1 cellular context compared by ENCODE assay signal in the genomic region with DNA sequence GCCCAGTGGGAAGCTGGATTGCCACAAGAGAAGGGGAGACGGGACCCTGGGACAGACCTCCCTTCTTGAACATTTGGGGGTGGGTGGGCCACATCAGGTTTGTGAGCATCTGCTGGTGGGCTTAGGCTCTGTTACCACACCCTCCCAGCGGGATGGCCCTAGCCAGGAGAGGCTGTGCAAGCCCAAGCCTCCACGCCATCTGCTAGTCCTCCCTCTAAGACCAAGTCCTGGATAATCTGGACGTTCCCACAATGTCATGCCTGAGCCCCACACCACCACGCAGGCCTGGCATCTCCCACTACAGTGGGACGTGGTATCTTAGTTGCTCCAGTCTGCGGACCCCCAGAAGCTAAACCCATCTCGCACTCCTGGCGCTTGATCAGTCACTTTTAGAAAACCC.
TF ChIP-seq lines count a peak whose summit lies in the region.

No MANE protein-coding gene starts in this region.

TF ChIP-seq in endothelial cell of umbilical vein, 7 proteins besides CTCF, POLR2A, EP300 and RAD21:
- no peak for TF ChIP-seq JUN (IDR thresholded peaks at IDR 0.05; ENCODE audit: borderline replicate concordance, insufficient read depth, insufficient read length, low read depth)
TF ChIP-seq in endothelial cell of umbilical vein: peak in this region for 0.
